8 cellular contexts compared by ENCODE assay signal in the genomic region with DNA sequence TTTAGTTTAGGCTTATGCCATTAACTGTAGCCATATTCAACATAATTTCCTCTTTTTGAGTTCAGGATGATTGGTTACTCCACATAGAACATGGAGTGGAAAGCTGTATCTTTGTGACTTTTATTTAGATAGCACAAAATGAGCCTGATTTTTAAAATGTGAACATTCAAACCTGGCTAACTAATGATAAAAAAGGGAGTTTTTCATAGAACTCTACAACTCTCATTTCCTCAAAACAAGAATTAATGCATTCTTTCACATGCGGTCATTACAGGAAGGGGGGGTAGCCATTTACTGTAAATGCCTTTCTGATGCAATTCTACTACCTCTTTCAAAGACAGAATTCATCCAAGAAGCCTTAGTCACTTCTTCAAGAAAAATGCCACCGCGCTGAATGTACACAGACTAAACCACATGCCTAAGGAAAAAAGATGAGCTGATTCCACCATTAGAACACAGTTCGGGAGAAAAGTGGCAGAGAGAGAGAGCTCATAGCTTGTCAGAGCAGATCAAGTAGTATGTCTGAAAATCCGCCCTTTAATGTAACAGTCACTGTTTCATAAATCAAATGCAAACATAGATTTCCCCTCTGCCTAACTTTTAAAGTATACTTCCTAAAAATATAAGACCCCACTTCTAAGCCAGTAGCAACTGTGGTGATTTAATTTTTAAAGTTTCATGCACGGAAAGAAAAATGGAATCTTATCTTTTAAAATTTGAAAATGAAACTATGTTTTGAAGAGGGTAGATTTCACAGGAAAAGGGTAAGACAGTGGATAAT.
A peak's percentile ranks its signal among the peaks of the same experiment; 100 is the strongest.
DNase-seq lines count a peak whose midpoint lies in the region; ATAC-seq, FAIRE-seq and TF ChIP-seq lines count a peak whose summit lies in the region.

No MANE protein-coding gene starts in this region.

- H3K36me3 Mint-ChIP-seq in activated T-helper 2 cell treated with anti-CD3 and anti-CD28 coated beads, Interferon-gamma antibody, Interleukin-2, Interleukin-4, amounts not matched to agents 10 μg/mL and 5 μg/mL and 100 μg/mL, durations not matched to agents 14 hours and 24 hours and 36 hours (ENCODE audit: low read depth), result peaks cover 73% of the 10 kb centered on the region

- peak overlapping the region; percentile 98 for H3K27ac Mint-ChIP-seq in activated T-helper 2 cell treated with anti-CD3 and anti-CD28 coated beads, Interferon-gamma antibody, Interleukin-2, Interleukin-4, amounts not matched to agents 10 μg/mL and 5 μg/mL and 100 μg/mL, durations not matched to agents 14 hours and 24 hours and 36 hours

- H3K9me3 ChIP-seq in upper lobe of right lung, result no peaks in the 10 kb centered on the region
- no peaks in the 10 kb centered on the region for H3K9me3 ChIP-seq in kidney (ENCODE audit: control insufficient read depth in 1 of 2, low read length in 2 of 2)

- H3K27ac ChIP-seq in 22Rv1 (no peak overlapping the region), upper lobe of right lung (peak overlapping the region; percentile 56), kidney (ENCODE audit: low read depth in 2 of 2, low read length in 2 of 2) (peak overlapping the region in 1 of 2 donors; percentile 42)

- H3K4me1 ChIP-seq in upper lobe of right lung (peaks cover 46% of the 10 kb centered on the region), kidney (ENCODE audit: control insufficient read depth in 1 of 2, insufficient read depth in 1 of 2, low read depth in 1 of 2, low read length in 2 of 2) (peaks cover 5 to 9% of the 10 kb centered on the region in 2 donors)

- peak overlapping the region; percentile 95 for H3K4me3 Mint-ChIP-seq in activated T-helper 2 cell treated with anti-CD3 and anti-CD28 coated beads, Interferon-gamma antibody, Interleukin-2, Interleukin-4, amounts not matched to agents 10 μg/mL and 5 μg/mL and 100 μg/mL, durations not matched to agents 14 hours and 24 hours and 36 hours (ENCODE audit: low read depth)

- peak; percentile 87 for ATAC-seq in upper lobe of right lung

- H3K4me1 Mint-ChIP-seq in activated T-helper 2 cell treated with anti-CD3 and anti-CD28 coated beads, Interferon-gamma antibody, Interleukin-2, Interleukin-4, amounts not matched to agents 10 μg/mL and 5 μg/mL and 100 μg/mL, durations not matched to agents 14 hours and 24 hours and 36 hours (ENCODE audit: low read depth), result peaks cover 41% of the 10 kb centered on the region

- H3K36me3 ChIP-seq in upper lobe of right lung (peaks cover 49% of the 10 kb centered on the region), kidney (ENCODE audit: control insufficient read depth in 1 of 2, insufficient read depth in 2 of 2, low read length in 2 of 2) (peaks cover 0 to 7% of the 10 kb centered on the region in 2 donors)

- H3K9ac ChIP-seq in kidney (ENCODE audit: low read length in 2 of 2), result no peak overlapping the region

- FAIRE-seq in GM18507 (lab: Jason Lieb, UNC), result peak; percentile 78
- no peak for FAIRE-seq in kidney (lab: Jason Lieb, UNC)

- no peaks in the 10 kb centered on the region for H3K27me3 Mint-ChIP-seq in activated T-helper 2 cell treated with anti-CD3 and anti-CD28 coated beads, Interferon-gamma antibody, Interleukin-2, Interleukin-4, amounts not matched to agents 10 μg/mL and 5 μg/mL and 100 μg/mL, durations not matched to agents 14 hours and 24 hours and 36 hours (ENCODE audit: low read depth)

- H3K27me3 ChIP-seq in upper lobe of right lung, result no peaks in the 10 kb centered on the region

- DNase-seq in GM18507 (ENCODE audit: extremely low spot score, insufficient read length, low read depth) (no peak), LoVo (ENCODE audit: low spot score) (peak; percentile 92), hepatic stellate cell (ENCODE audit: low spot score) (peak; percentile 68), upper lobe of right lung (no peak), NCI-H526 treated with DMSO at 0.1 percent for 48 hours (lab: John Stamatoyannopoulos, UW) (no peak), kidney (no peak)
- no peak for DNase-seq in activated T-helper 2 cell treated with anti-CD3 and anti-CD28 coated beads, Interferon-gamma antibody, Interleukin-2, Interleukin-4, amounts not matched to agents 10 μg/mL and 5 μg/mL and 100 μg/mL, durations not matched to agents 14 hours and 24 hours and 36 hours (ENCODE audit: low spot score)

- H3K4me3 ChIP-seq in upper lobe of right lung (peak overlapping the region; percentile 30), kidney (ENCODE audit: low read length in 2 of 2) (no peak overlapping the region)

- TF ChIP-seq CTCF in 22Rv1 (IDR thresholded peaks at IDR 0.05) (peak; percentile 25; the same call in 1 of the 2 replicates), upper lobe of right lung (IDR thresholded peaks at IDR 0.05) (no peak), kidney (IDR thresholded peaks at IDR 0.05; ENCODE audit: borderline replicate concordance, extremely low read depth, insufficient read depth) (no peak)

- no peaks in the 10 kb centered on the region for H3K9me3 Mint-ChIP-seq in activated T-helper 2 cell treated with anti-CD3 and anti-CD28 coated beads, Interferon-gamma antibody, Interleukin-2, Interleukin-4, amounts not matched to agents 10 μg/mL and 5 μg/mL and 100 μg/mL, durations not matched to agents 14 hours and 24 hours and 36 hours

- intact Hi-C loops in activated T-helper 2 cell treated with anti-CD3 and anti-CD28 coated beads, Interferon-gamma antibody, Interleukin-2, Interleukin-4, amounts not matched to agents 10 μg/mL and 5 μg/mL and 100 μg/mL, durations not matched to agents 14 hours and 24 hours and 36 hours (cut with micrococcal nuclease), result loop anchor here (1.0 to 5.0 kb wide), 5 partner anchors 12 to 407 kb away; no protein-coding TSS in a partner anchor
- intact Hi-C loops in upper lobe of right lung (cut with DNase I) (no loop called here), kidney (cut with DNase I) (no loop called here)

Comparison
In these comparisons a context has a peak if more than half of its experiments do, and no peak if none do; other contexts are left out.
1. DNase-seq: peak in LoVo (single experiment) and hepatic stellate cell (single experiment); none in GM18507 (single experiment), activated T-helper 2 cell treated with anti-CD3 and anti-CD28 coated beads, Interferon-gamma antibody, Interleukin-2, Interleukin-4, amounts not matched to agents 10 μg/mL and 5 μg/mL and 100 μg/mL, durations not matched to agents 14 hours and 24 hours and 36 hours (single experiment), upper lobe of right lung (single experiment), NCI-H526 treated with DMSO at 0.1 percent for 48 hours (single experiment) and kidney (single experiment).